Comparison of ENCODE assay signal across 7 cellular contexts in genomic region chr3:128152419-128153155, GRCh38. TPM values are rescaled to one million over a fixed set of nuclear protein-coding genes. Genes with fewer than 3 reads are reported as not detected.
A peak's percentile ranks its signal among the peaks of the same experiment; 100 is the strongest.
DNase-seq lines count a peak whose midpoint lies in the region; ATAC-seq lines count a peak whose summit lies in the region.

No MANE protein-coding gene starts in this region.

- H3K27ac Mint-ChIP-seq in activated T-helper 2 cell treated with anti-CD3 and anti-CD28 coated beads, Interferon-gamma antibody, Interleukin-2, Interleukin-4, amounts not matched to agents 10 μg/mL and 5 μg/mL and 100 μg/mL, durations not matched to agents 14 hours and 24 hours and 36 hours, result peak overlapping the region; percentile 91

- H3K27me3 Mint-ChIP-seq in activated T-helper 2 cell treated with anti-CD3 and anti-CD28 coated beads, Interferon-gamma antibody, Interleukin-2, Interleukin-4, amounts not matched to agents 10 μg/mL and 5 μg/mL and 100 μg/mL, durations not matched to agents 14 hours and 24 hours and 36 hours (ENCODE audit: low read depth), result no peaks in the 10 kb centered on the region

- H3K36me3 ChIP-seq in iPS-15b (ENCODE audit: control insufficient read depth, insufficient read depth, low read length) (no peaks in the 10 kb centered on the region), stomach smooth muscle (ENCODE audit: control insufficient read depth in 2 of 2, insufficient read depth in 2 of 2, low read length in 2 of 2) (peaks cover 0 to 4% of the 10 kb centered on the region in 2 donors)

- H3K4me1 Mint-ChIP-seq in activated T-helper 2 cell treated with anti-CD3 and anti-CD28 coated beads, Interferon-gamma antibody, Interleukin-2, Interleukin-4, amounts not matched to agents 10 μg/mL and 5 μg/mL and 100 μg/mL, durations not matched to agents 14 hours and 24 hours and 36 hours (ENCODE audit: low read depth), result peaks cover 17% of the 10 kb centered on the region

- peak overlapping the region; percentile 76 for H3K9ac ChIP-seq in iPS-15b (ENCODE audit: low read depth, low read length)
- peak overlapping the region; percentile 54 to 58 for H3K9ac ChIP-seq in stomach smooth muscle (ENCODE audit: low read length in 2 of 2)

- H3K36me3 Mint-ChIP-seq in activated T-helper 2 cell treated with anti-CD3 and anti-CD28 coated beads, Interferon-gamma antibody, Interleukin-2, Interleukin-4, amounts not matched to agents 10 μg/mL and 5 μg/mL and 100 μg/mL, durations not matched to agents 14 hours and 24 hours and 36 hours (ENCODE audit: low read depth), result peaks cover 22% of the 10 kb centered on the region

- no peaks in the 10 kb centered on the region for H3K4me1 ChIP-seq in iPS-15b (ENCODE audit: control insufficient read depth, insufficient read depth, low read length)
- H3K4me1 ChIP-seq in stomach smooth muscle (ENCODE audit: control insufficient read depth, insufficient read depth, low read length), result peaks cover 5% of the 10 kb centered on the region

- H3K9me3 ChIP-seq in iPS-15b (ENCODE audit: control insufficient read depth, insufficient read depth, low read length) (no peaks in the 10 kb centered on the region), stomach smooth muscle (ENCODE audit: control insufficient read depth in 2 of 2, low read length in 2 of 2) (no peaks in the 10 kb centered on the region)

- H3K4me3 ChIP-seq in iPS-15b (ENCODE audit: low read depth, low read length) (peak overlapping the region; percentile 79), stomach smooth muscle (ENCODE audit: low read length in 2 of 2) (peak overlapping the region; percentile 84 to 85)

- H3K27me3 ChIP-seq in iPS-15b (ENCODE audit: control insufficient read depth, insufficient read depth, low read length) (no peaks in the 10 kb centered on the region), stomach smooth muscle (ENCODE audit: control insufficient read depth in 1 of 2, insufficient read depth in 2 of 2, low read length in 2 of 2) (no peaks in the 10 kb centered on the region)

- H3K9me3 Mint-ChIP-seq in activated T-helper 2 cell treated with anti-CD3 and anti-CD28 coated beads, Interferon-gamma antibody, Interleukin-2, Interleukin-4, amounts not matched to agents 10 μg/mL and 5 μg/mL and 100 μg/mL, durations not matched to agents 14 hours and 24 hours and 36 hours, result no peaks in the 10 kb centered on the region

- peak; percentile 45 for ATAC-seq in GM18498 (IDR thresholded peaks at IDR 0.05; ENCODE audit: unreplicated experiment)
- peak; percentile 45 for ATAC-seq in HG03460 (IDR thresholded peaks at IDR 0.05; ENCODE audit: unreplicated experiment)
- no peak for ATAC-seq in HG03565 (IDR thresholded peaks at IDR 0.05; ENCODE audit: unreplicated experiment)

- no peak for DNase-seq in activated T-helper 2 cell treated with anti-CD3 and anti-CD28 coated beads, Interferon-gamma antibody, Interleukin-2, Interleukin-4, amounts not matched to agents 10 μg/mL and 5 μg/mL and 100 μg/mL, durations not matched to agents 14 hours and 24 hours and 36 hours (ENCODE audit: low spot score)
- DNase-seq in NCI-H446 (lab: John Stamatoyannopoulos, UW), result no peak

- H3K4me3 Mint-ChIP-seq in activated T-helper 2 cell treated with anti-CD3 and anti-CD28 coated beads, Interferon-gamma antibody, Interleukin-2, Interleukin-4, amounts not matched to agents 10 μg/mL and 5 μg/mL and 100 μg/mL, durations not matched to agents 14 hours and 24 hours and 36 hours (ENCODE audit: low read depth), result peak overlapping the region; percentile 83

- peak overlapping the region; percentile 66 for H3K27ac ChIP-seq in stomach smooth muscle (ENCODE audit: low read length)

- intact Hi-C loops in activated T-helper 2 cell treated with anti-CD3 and anti-CD28 coated beads, Interferon-gamma antibody, Interleukin-2, Interleukin-4, amounts not matched to agents 10 μg/mL and 5 μg/mL and 100 μg/mL, durations not matched to agents 14 hours and 24 hours and 36 hours (cut with micrococcal nuclease), result loop anchor here (1.0 to 5.0 kb wide), 3 partner anchors 28 to 400 kb away; no protein-coding TSS in a partner anchor

RNA-seq across cellular contexts. Expression of gene EEFSEC, which starts 0.7 kb away (rescaled TPM):
- 22.0 and 23.8 TPM in 2 replicates for total RNA-seq in activated T-helper 2 cell treated with anti-CD3 and anti-CD28 coated beads, Interferon-gamma antibody, Interleukin-2, Interleukin-4, amounts not matched to agents 10 μg/mL and 5 μg/mL and 100 μg/mL, durations not matched to agents 14 hours and 24 hours and 36 hours

RNA-seq across cellular contexts. Expression of gene RUVBL1, which starts 29.0 kb away (rescaled TPM):
- 111 and 112 TPM in 2 replicates for total RNA-seq in activated T-helper 2 cell treated with anti-CD3 and anti-CD28 coated beads, Interferon-gamma antibody, Interleukin-2, Interleukin-4, amounts not matched to agents 10 μg/mL and 5 μg/mL and 100 μg/mL, durations not matched to agents 14 hours and 24 hours and 36 hours
